In the genomic region with DNA sequence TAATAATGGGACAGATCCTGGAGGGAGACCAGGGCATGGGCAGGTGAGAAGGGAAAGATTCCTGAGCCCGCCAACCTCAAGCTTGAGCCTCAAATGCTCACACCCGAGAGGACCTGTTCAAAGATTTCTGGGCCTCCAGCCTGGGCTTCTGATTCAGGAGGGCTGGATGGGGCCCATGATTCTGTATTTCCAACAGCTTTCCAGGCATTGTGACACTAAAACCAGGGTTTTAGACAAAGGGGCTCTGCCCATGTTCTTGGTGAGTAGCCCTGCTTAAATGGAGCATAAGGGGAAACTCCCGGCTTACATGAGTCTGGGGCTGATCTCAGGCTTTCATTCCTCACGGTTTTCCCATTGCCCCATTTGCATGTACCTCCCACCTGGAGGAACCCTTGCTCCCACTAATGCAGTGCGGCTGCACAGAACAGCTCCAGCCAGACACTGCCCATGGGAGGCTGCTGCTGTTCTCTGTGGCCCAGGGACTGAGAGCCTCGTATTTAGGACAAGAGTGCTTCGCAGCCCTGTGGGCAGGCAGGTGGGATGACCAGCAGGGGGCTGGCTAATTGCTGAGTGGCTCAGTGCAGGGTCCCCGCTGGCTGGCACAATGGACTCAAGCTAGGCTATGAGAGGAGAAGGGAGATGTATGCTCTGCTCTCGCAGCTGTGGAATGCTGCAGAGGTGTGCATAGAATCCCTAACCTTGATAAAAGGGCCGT, we compare ENCODE assay signal across 19 cellular contexts.
DNase-seq lines count a peak whose midpoint lies in the region; ATAC-seq, FAIRE-seq and TF ChIP-seq lines count a peak whose summit lies in the region.
"Had no signal": no experiment of that assay in that cellular context is flagged by ENCODE, and none has a peak within 500 bp of the region (broad histone marks: within the 10 kb centered on the region; RNA-seq: fewer than 3 reads in every experiment).

No MANE protein-coding gene starts in this region.

- H3K9ac ChIP-seq in NT2/D1 (ENCODE audit: insufficient read length, low read depth) = no peak overlapping the region
- H3K9ac ChIP-seq: parathyroid adenoma had no signal

- H3K4me1 ChIP-seq in A549 (no peaks in the 10 kb centered on the region), NT2/D1 (ENCODE audit: insufficient read depth, insufficient read length) (peaks cover 15% of the 10 kb centered on the region), Peyer's patch (no peaks in the 10 kb centered on the region)

- WGBS in A549 (ENCODE audit: missing lambda C conversion rate) = 20% methylated on average over 6 of the region's 10 CpGs
- WGBS in lower leg skin, 2 donors = 84 to 85% methylated on average over 10 of the region's 10 CpGs

- peak; percentile 66 to 72; a peak in 5 of 6 replicates for ATAC-seq in A549
- no peak for ATAC-seq in GM19463 (IDR thresholded peaks at IDR 0.05; ENCODE audit: unreplicated experiment)
- ATAC-seq: Right ventricle myocardium inferior; stimulated activated effector memory CD8-positive, alpha-beta T cell treated with anti-CD3 and anti-CD28 coated beads, Interleukin-12 subunit alpha, Interleukin-12 subunit beta, amount 100 ng/mL, for 72 hours had no signal

- no peak for TF ChIP-seq POLR2A in A549 (IDR thresholded peaks at IDR 0.05; ENCODE audit: low read length)
- no peak for TF ChIP-seq POLR2A in lower leg skin (IDR thresholded peaks at IDR 0.05)
- TF ChIP-seq POLR2A in Peyer's patch (IDR thresholded peaks at IDR 0.05) = no peak

- H3K4me2 ChIP-seq in A549 = no peak overlapping the region

- no peak overlapping the region for H3K27ac ChIP-seq in A549
- H3K27ac ChIP-seq in Peyer's patch = no peak overlapping the region
- H3K27ac ChIP-seq: parathyroid adenoma, thoracic aorta had no signal

- intact Hi-C loops in lower leg skin (cut with DNase I; ENCODE audit: low total_unique reads) = no loop called here

- no peak for TF ChIP-seq RAD21 in A549 (conservative IDR thresholded peaks at IDR 0.05 in 1 of 2, IDR thresholded peaks at IDR 0.05 in 1 of 2)

- DNase-seq in A549 (ENCODE audit: low read depth in 1 of 2, low spot score in 1 of 2) = no peak
- DNase-seq in ELF-1 (ENCODE audit: low read depth, low spot score) = peak; percentile 72
- DNase-seq in NT2/D1 (ENCODE audit: low read depth, low spot score) = peak; percentile 70
- DNase-seq in iPS-NIHi11 (ENCODE audit: low spot score) = peak; percentile 48
- DNase-seq in lower leg skin (ENCODE audit: low spot score in 2 of 2) = no peak
- no peak for DNase-seq in GM10248 (ENCODE audit: extremely low spot score)
- DNase-seq in Peyer's patch = no peak
- DNase-seq: activated CD4-positive, alpha-beta T cell treated with anti-CD3 and anti-CD28 coated beads for 4 hours; activated naive CD8-positive, alpha-beta T cell treated with anti-CD3 and anti-CD28 coated beads for 36 hours; CD4-positive, alpha-beta memory T cell; DMS79 treated with DMSO at 0.1 percent for 48 hours; naive B cell; NCI-H1436 had no signal

- FAIRE-seq in A549 (lab: Jason Lieb, UNC) = no peak
- FAIRE-seq: frontal cortex had no signal

- CTCF ChIA-PET in A549 (lab: Yijun Ruan, JAX) = interaction anchor here (0.9 kb wide), 1 partner anchor 22 kb away, joined by 3 read pairs; no protein-coding TSS in a partner anchor
- CTCF ChIA-PET in GM10248 (lab: Yijun Ruan, JAX) = no interaction called here

- TF ChIP-seq EP300 in A549 (IDR thresholded peaks at IDR 0.05) = no peak

- H3K4me3 ChIP-seq in A549 (no peak overlapping the region), NT2/D1 (ENCODE audit: insufficient read length, low read depth) (no peak overlapping the region), lower leg skin (ENCODE audit: low read depth, poor library complexity, severe bottlenecking) (no peak overlapping the region), Peyer's patch (no peak overlapping the region)
- H3K4me3 ChIP-seq: thoracic aorta had no signal

- H3K27me3 ChIP-seq in NT2/D1 (ENCODE audit: insufficient read depth, insufficient read length) (no peaks in the 10 kb centered on the region), Peyer's patch (no peaks in the 10 kb centered on the region)

- POLR2A ChIA-PET in A549 (lab: Yijun Ruan, JAX) (no interaction called here), GM10248 (lab: Yijun Ruan, JAX) (no interaction called here)

- H3K36me3 ChIP-seq in NT2/D1 (ENCODE audit: insufficient read depth, insufficient read length, low read length) (no peaks in the 10 kb centered on the region), Peyer's patch (no peaks in the 10 kb centered on the region)
- H3K36me3 ChIP-seq: thoracic aorta had no signal

- TF ChIP-seq CTCF in A549 (IDR thresholded peaks at IDR 0.05) = no peak
- TF ChIP-seq CTCF in lower leg skin (IDR thresholded peaks at IDR 0.05) = no peak
- TF ChIP-seq CTCF in GM10248 (IDR thresholded peaks at IDR 0.05; ENCODE audit: control extremely low read depth, extremely low read depth, low read depth, missing control alignments) = no peak
- no peak for TF ChIP-seq CTCF in Peyer's patch (IDR thresholded peaks at IDR 0.05)

- H3K9me3 ChIP-seq in A549 (no peaks in the 10 kb centered on the region), NT2/D1 (ENCODE audit: insufficient read depth, low read length) (no peaks in the 10 kb centered on the region), Peyer's patch (no peaks in the 10 kb centered on the region)
- H3K9me3 ChIP-seq: thoracic aorta had no signal

TF ChIP-seq in A549, 52 proteins besides CTCF, POLR2A, EP300 and RAD21:
- TF ChIP-seq BHLHE40 (IDR thresholded peaks at IDR 0.05; ENCODE audit: low read depth, low read length) = no peak
- TF ChIP-seq RFX5 (IDR thresholded peaks at IDR 0.05) = no peak
- no peak for TF ChIP-seq CBX2 (IDR thresholded peaks at IDR 0.05; ENCODE audit: borderline replicate concordance, low read depth)
- no peak for TF ChIP-seq RNF2 (IDR thresholded peaks at IDR 0.05; ENCODE audit: borderline replicate concordance, low read depth)
- TF ChIP-seq ZC3H11A (IDR thresholded peaks at IDR 0.05) = no peak
- TF ChIP-seq ZSCAN20 (CRISPR knock-in tag; IDR thresholded peaks at IDR 0.05) = no peak
- TF ChIP-seq NPAS2 (CRISPR knock-in tag; IDR thresholded peaks at IDR 0.05; ENCODE audit: borderline replicate concordance) = no peak
- no peak for TF ChIP-seq KDM1A (IDR thresholded peaks at IDR 0.05; ENCODE audit: low read depth)
- TF ChIP-seq FOSL2 (IDR thresholded peaks at IDR 0.05) = no peak
- no peak for TF ChIP-seq FOSL2 (CRISPR knock-in tag; IDR thresholded peaks at IDR 0.05)

Comparison
In these comparisons a context has a peak if more than half of its experiments do, and no peak if none do; other contexts are left out.
1. DNase-seq: peak in ELF-1 (single experiment), NT2/D1 (single experiment) and iPS-NIHi11 (single experiment); none in A549 (0 of 2), lower leg skin (0 of 2), GM10248 (single experiment) and Peyer's patch (0 of 3).